Comparison of ENCODE assay signal across 8 cellular contexts in genomic region chr19:44447864-44448674, GRCh38. TPM values are rescaled to one million over a fixed set of nuclear protein-coding genes. Genes with fewer than 3 reads are reported as not detected.
DNase-seq lines count a peak whose midpoint lies in the region; ATAC-seq, FAIRE-seq and TF ChIP-seq lines count a peak whose summit lies in the region.

Gene ZNF229, minus strand, starts transcription at chr19:44448472. Its CDS starts 5,625 bp downstream, at chr19:44442847.

- 9% methylated on average over 45 of the region's 45 CpGs for WGBS in A549 (ENCODE audit: missing lambda C conversion rate)
- WGBS in SK-N-SH (ENCODE audit: low lambda C conversion rate) = 24% methylated on average over 36 of the region's 45 CpGs

- no peaks in the 10 kb centered on the region for H3K79me2 ChIP-seq in SK-N-SH (ENCODE audit: insufficient read depth)

- H3K9me2 ChIP-seq in SK-N-SH = no peaks in the 10 kb centered on the region

- POLR2A ChIA-PET in A549 (lab: Yijun Ruan, JAX) = no interaction called here
- POLR2A ChIA-PET in SK-N-SH (lab: Yijun Ruan, JAX) = no interaction called here

- intact Hi-C loops in Right ventricle myocardium superior (cut with DNase I) = no loop called here

- no peak within 1 kb of the TSS for H3K9ac ChIP-seq in SK-N-SH

- no peak for TF ChIP-seq EP300 in A549 (IDR thresholded peaks at IDR 0.05)
- no peak for TF ChIP-seq EP300 in SK-N-SH (IDR thresholded peaks at IDR 0.05; ENCODE audit: borderline replicate concordance in 1 of 2, low read depth in 1 of 2, low read length in 1 of 2)

- FAIRE-seq in A549 (lab: Jason Lieb, UNC) = peak; percentile 99

- H3K4me3 ChIP-seq in A549 = peak within 1 kb of the TSS; percentile 71
- peak within 1 kb of the TSS; percentile 53 to 63 for H3K4me3 ChIP-seq in SK-N-SH (ENCODE audit: low read depth in 2 of 2, low read length in 1 of 2)

- CTCF ChIA-PET in A549 (lab: Yijun Ruan, JAX) = interaction anchor here (0.8 kb wide), 1 partner anchor 149 kb away, joined by 3 read pairs; no protein-coding TSS in a partner anchor
- CTCF ChIA-PET in SK-N-SH (lab: Yijun Ruan, JAX) = no interaction called here

- TF ChIP-seq CTCF in A549 (IDR thresholded peaks at IDR 0.05) (no peak), SK-N-SH (IDR thresholded peaks at IDR 0.05) (no peak), omental fat pad (IDR thresholded peaks at IDR 0.05) (no peak)

- no peaks in the 10 kb centered on the region for H4K20me1 ChIP-seq in SK-N-SH (ENCODE audit: insufficient read depth)

- peak; percentile 23; the same call in 1 of the 2 replicates for TF ChIP-seq POLR2A in A549 (IDR thresholded peaks at IDR 0.05; ENCODE audit: low read length)

- ATAC-seq in A549 (peak; percentile 99 to 100), HG03354 (IDR thresholded peaks at IDR 0.05; ENCODE audit: poor library complexity, severe bottlenecking, unreplicated experiment) (peak; percentile 68), Right ventricle myocardium superior (ENCODE audit: poor library complexity) (peak; percentile 99), omental fat pad (ENCODE audit: low FRiP score) (peak; percentile 83)

- peak within 1 kb of the TSS; percentile 79; the same call in 1 of the 2 replicates for H2AFZ ChIP-seq in SK-N-SH (ENCODE audit: low read depth)

- no peaks in the 10 kb centered on the region for H3K4me1 ChIP-seq in A549
- H3K4me1 ChIP-seq in SK-N-SH (ENCODE audit: control insufficient read depth in 1 of 2, insufficient read depth in 2 of 2, low read depth in 1 of 2, low read length in 1 of 2) = peaks cover 0 to 3% of the 10 kb centered on the region in 2 experiments; a peak in 1 of 4 replicates

- peaks cover 96% of the 10 kb centered on the region for H3K9me3 ChIP-seq in A549
- peaks cover 8% of the 10 kb centered on the region; the same call in 1 of the 2 replicates for H3K9me3 ChIP-seq in SK-N-SH

- H3K27ac ChIP-seq in A549 (peak within 1 kb of the TSS; percentile 52 to 76), SK-N-SH (ENCODE audit: low read depth in 2 of 2, low read length in 1 of 2) (no peak within 1 kb of the TSS), substantia nigra (ENCODE audit: low read depth, low read length, poor library complexity, severe bottlenecking) (no peak within 1 kb of the TSS)

- H3K4me2 ChIP-seq in A549 (peak within 1 kb of the TSS; percentile 77), SK-N-SH (peak within 1 kb of the TSS; percentile 52; the same call in 1 of the 2 replicates)

- H3K36me3 ChIP-seq in SK-N-SH (replicated peaks in 1 of 2; ENCODE audit: control insufficient read depth in 1 of 2, insufficient read depth in 2 of 2, low read length in 1 of 2) = no peaks in the 10 kb centered on the region

- no peaks in the 10 kb centered on the region for H3K27me3 ChIP-seq in SK-N-SH (ENCODE audit: insufficient read depth)

- TF ChIP-seq RAD21 in A549 (conservative IDR thresholded peaks at IDR 0.05 in 1 of 2, IDR thresholded peaks at IDR 0.05 in 1 of 2) = no peak
- TF ChIP-seq RAD21 in SK-N-SH (IDR thresholded peaks at IDR 0.05; ENCODE audit: low read length) = no peak

- no peaks in the 10 kb centered on the region for H3F3A ChIP-seq in SK-N-SH (replicated peaks; ENCODE audit: insufficient read depth)

- DNase-seq in A549 (ENCODE audit: low read depth in 1 of 2, low spot score in 1 of 2) (peak; percentile 92 to 99), SK-N-SH (peak; percentile 87), Right ventricle myocardium superior (peak; percentile 93), omental fat pad (ENCODE audit: low spot score) (peak; percentile 55), substantia nigra (lab: John Stamatoyannopoulos, UW) (peak in 47 of 49 donors; percentile 3 to 81 (median 52)), SKM-1 (lab: John Stamatoyannopoulos, UW; ENCODE audit: unreplicated experiment) (no peak)
- DNase-seq in activated naive CD8-positive, alpha-beta T cell treated with anti-CD3 and anti-CD28 coated beads, Interleukin-2, amount 50 U/mL, for 16 hours (ENCODE audit: low read depth, low spot score) = peak; percentile 67

TF ChIP-seq in A549, 52 proteins besides CTCF, POLR2A, EP300 and RAD21 (continues in another document):
- TF ChIP-seq JUN (IDR thresholded peaks at IDR 0.05) (peak in 1 of 2 experiments; percentile 67; a peak in 1 of 5 replicates), EHF (CRISPR knock-in tag; IDR thresholded peaks at IDR 0.05) (peak; percentile 41; the same call in 1 of the 2 replicates), NFE2L2 (conservative IDR thresholded peaks at IDR 0.05; ENCODE audit: low read length) (peak; percentile 22; the same call in 1 of the 2 replicates), MAX (IDR thresholded peaks at IDR 0.05) (peak; percentile 96), CBX8 (IDR thresholded peaks at IDR 0.05) (no peak), E2F6 (IDR thresholded peaks at IDR 0.05; ENCODE audit: borderline replicate concordance, low read depth) (peak; percentile 76; the same call in 1 of the 2 replicates), TP53 (CRISPR knock-in tag; IDR thresholded peaks at IDR 0.05) (peak; percentile 82; the same call in 1 of the 2 replicates), ZSCAN20 (CRISPR knock-in tag; IDR thresholded peaks at IDR 0.05) (no peak), KDM5A (IDR thresholded peaks at IDR 0.05) (no peak), CHD2 (IDR thresholded peaks at IDR 0.05; ENCODE audit: low read length, partially characterized antibody) (no peak), CEBPB (IDR thresholded peaks at IDR 0.05) (peak in 1 of 2 experiments; percentile 25; a peak in 1 of 4 replicates), ATOH8 (CRISPR knock-in tag; IDR thresholded peaks at IDR 0.05; ENCODE audit: low read depth) (0 out of 2 replicates have a peak, but pooled peaks have one; percentile 36), ZFP36 (IDR thresholded peaks at IDR 0.05; ENCODE audit: borderline replicate concordance, partially characterized antibody) (no peak)

TF ChIP-seq in SK-N-SH, 30 proteins besides CTCF, POLR2A, EP300 and RAD21:
- TF ChIP-seq MAX (IDR thresholded peaks at IDR 0.05; ENCODE audit: low read depth) (peak; percentile 83), USF1 (IDR thresholded peaks at IDR 0.05; ENCODE audit: borderline replicate concordance, low read depth) (no peak), GABPA (IDR thresholded peaks at IDR 0.05; ENCODE audit: low read depth) (peak; percentile 87), POLR2AphosphoS5 (IDR thresholded peaks at IDR 0.05; ENCODE audit: low read depth, low read length) (no peak), SIN3A (IDR thresholded peaks at IDR 0.05; ENCODE audit: borderline replicate concordance, low read depth, low read length) (0 out of 2 replicates have a peak, but pooled peaks have one; percentile 34), FOXM1 (IDR thresholded peaks at IDR 0.05; ENCODE audit: low read depth) (no peak), CHD2 (IDR thresholded peaks at IDR 0.05; ENCODE audit: low read length, partially characterized antibody) (peak; percentile 44), ELF1 (IDR thresholded peaks at IDR 0.05) (peak; percentile 71; the same call in 1 of the 2 replicates), MXI1 (IDR thresholded peaks at IDR 0.05; ENCODE audit: low read depth, low read length) (peak; percentile 74)
TF ChIP-seq in SK-N-SH: peak in this region for 6.

RNA-seq across cellular contexts. Expression of gene ZNF229, which starts in this region (rescaled TPM):
- polyA plus RNA-seq in A549 (2011; rRNA removed) (6.7 and 10.0 TPM in 2 replicates), A549 (2017; fragmentation: RNase III; extraction: RNeasy Plus Mini Kit Qiagen cat#74134 plus additional on column Dnase treatment) (5.3 to 5.7 TPM (median 5.5 TPM) in 3 replicates), SK-N-SH (2012; rRNA removed) (1.2 and 1.7 TPM in 2 replicates)
- 1.3 and 1.8 TPM in 2 replicates for polyA plus RNA-seq in A549 (2012; cell fraction: cytosol; rRNA removed)
- polyA plus RNA-seq in A549 (2012; cell fraction: nucleus; rRNA removed) = 1.5 and 2.3 TPM in 2 replicates
- polyA minus RNA-seq in A549 (2011; rRNA and poly(A)+ RNA removed) = 9.1 and 11.9 TPM in 2 replicates
- polyA plus RNA-seq in SK-N-SH (2012; cell fraction: cytosol; rRNA removed) = 1.5 and 1.9 TPM in 2 replicates
- 1.6 and 2.1 TPM in 2 replicates for polyA plus RNA-seq in SK-N-SH (2012; cell fraction: nucleus; rRNA removed)
- total RNA-seq in Right ventricle myocardium superior (6.1 TPM), omental fat pad (1 to 10 TPM; 2.2 to 6.3 (median 4.8) TPM)

Comparison
In these comparisons a context has a peak if more than half of its experiments do, and no peak if none do; other contexts are left out.
1. H3K27ac ChIP-seq: peak in A549 (2 of 2); none in SK-N-SH (0 of 2) and substantia nigra (single experiment).
2. Of the 12 proteins assayed by ChIP-seq in both A549 and SK-N-SH: peak only in A549: none; only in SK-N-SH: CHD2; in both: MAX; in neither: 9; mixed calls (peak in some experiments, not most) for 1.
3. Peak in every context shown above with its lines, with median percentiles within 50 percentile points of each other: ATAC-seq.